Comparison of ENCODE assay signal across 12 cellular contexts in the genomic region with DNA sequence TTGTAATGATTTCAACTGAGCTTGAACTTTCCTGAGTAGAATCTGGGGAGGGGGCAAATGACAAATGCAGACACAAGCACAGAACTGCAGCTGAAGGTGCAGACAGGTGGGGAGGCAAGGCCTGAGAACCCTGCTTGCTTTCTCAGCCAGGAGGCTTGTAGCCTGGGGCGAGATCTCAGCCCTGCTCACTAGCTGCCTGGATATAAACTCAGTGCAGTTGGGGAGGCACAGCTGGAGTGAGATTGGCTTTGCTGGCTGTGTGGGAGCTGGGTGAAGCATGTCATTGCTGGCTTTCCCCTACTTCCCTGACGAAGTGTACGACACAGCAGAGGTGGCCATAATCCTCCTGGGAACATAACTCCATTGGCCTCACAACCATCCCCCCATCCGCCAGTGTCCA. TPM values are rescaled to one million over a fixed set of nuclear protein-coding genes. Genes with fewer than 3 reads are reported as not detected.
"Had no signal": no experiment of that assay in that cellular context is flagged by ENCODE, and none has a peak within 500 bp of the region (broad histone marks: within the 10 kb centered on the region; RNA-seq: fewer than 3 reads in every experiment).

No MANE protein-coding gene starts in this region.

- H3K9me3 Mint-ChIP-seq: HFFc6 had no signal

- H3K9ac ChIP-seq: GM23248 had no signal

- H3K9me3 ChIP-seq: HAP-1 had no signal

- H2AFZ ChIP-seq: GM23248, GM23338 had no signal

- H3K4me2 ChIP-seq: GM23338 had no signal

- H3K4me1 ChIP-seq: HAP-1 had no signal

- ATAC-seq: GM23338, HCT116 had no signal

- H3K4me3 Mint-ChIP-seq: GM23338, H9, HFFc6 had no signal

- DNase-seq: GM23248, GOT3, H7, H9, HCEC 1CT, HFFc6 had no signal

- FAIRE-seq: H1, H54 had no signal

- H3K27ac ChIP-seq: GM23248 had no signal

- H3K27ac Mint-ChIP-seq: GM23338, H9, HFFc6 had no signal

- H3K4me3 ChIP-seq: GM23248, GM23338, HAP-1 had no signal

- H3K4me1 Mint-ChIP-seq: GM23338, H9 had no signal

- H3K36me3 ChIP-seq: HAP-1 had no signal

RNA-seq across cellular contexts. Expression of gene NEXMIF, which starts 55.5 kb away (rescaled TPM):
- total RNA-seq: GM23248, H4, HFFc6 had no signal
- polyA plus RNA-seq: GM23248 had no signal
